In the genomic region with DNA sequence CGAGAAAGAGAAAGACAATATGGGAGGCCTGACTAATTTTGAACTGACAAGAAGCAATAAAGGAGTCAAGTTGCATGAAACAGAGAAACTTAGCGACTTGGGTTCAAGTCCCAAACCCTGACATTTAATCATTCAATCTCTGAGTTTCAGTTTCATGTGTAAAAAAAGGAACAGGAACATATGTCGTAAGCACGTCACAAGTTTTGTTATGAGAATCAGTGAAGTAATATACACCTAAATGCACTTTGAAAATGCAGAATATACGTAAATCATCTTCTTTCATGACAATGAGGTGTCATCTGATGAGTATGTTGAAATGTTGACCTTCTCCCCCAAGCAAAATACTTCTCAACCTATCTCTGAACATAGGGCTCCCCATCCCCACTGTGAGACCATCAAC, we compare ENCODE assay signal across 12 cellular contexts. TPM values are rescaled to one million over a fixed set of nuclear protein-coding genes. Genes with fewer than 3 reads are reported as not detected.
DNase-seq lines count a peak whose midpoint lies in the region; ATAC-seq, FAIRE-seq and TF ChIP-seq lines count a peak whose summit lies in the region.
"Had no signal": no experiment of that assay in that cellular context is flagged by ENCODE, and none has a peak within 500 bp of the region (broad histone marks: within the 10 kb centered on the region; RNA-seq: fewer than 3 reads in every experiment).

No MANE protein-coding gene starts in this region.

- no peaks in the 10 kb centered on the region for H3K27me3 Mint-ChIP-seq in activated T-helper 1 cell treated with anti-CD3 and anti-CD28 coated beads, Interleukin-12 subunit alpha, Interleukin-12 subunit beta, Interleukin-2, Interleukin-4 antibody, amounts not matched to agents 30 ng/mL and 10 ng/mL and 1 ng/mL, durations not matched to agents 14 hours and 24 hours and 36 hours (ENCODE audit: insufficient read depth)

- no peaks in the 10 kb centered on the region for H3K9me3 Mint-ChIP-seq in activated T-helper 1 cell treated with anti-CD3 and anti-CD28 coated beads, Interleukin-12 subunit alpha, Interleukin-12 subunit beta, Interleukin-2, Interleukin-4 antibody, amounts not matched to agents 30 ng/mL and 10 ng/mL and 1 ng/mL, durations not matched to agents 14 hours and 24 hours and 36 hours

- H2AFZ ChIP-seq in HepG2 (ENCODE audit: low read length): no peak overlapping the region

- peak; percentile 57 for DNase-seq in GM13977 (ENCODE audit: low spot score)
- DNase-seq in activated T-helper 1 cell treated with anti-CD3 and anti-CD28 coated beads, Interleukin-12 subunit alpha, Interleukin-12 subunit beta, Interleukin-2, Interleukin-4 antibody, amounts not matched to agents 30 ng/mL and 10 ng/mL and 1 ng/mL, durations not matched to agents 14 hours and 24 hours and 36 hours (ENCODE audit: low spot score): no peak
- no peak for DNase-seq in stimulated activated CD4-positive, alpha-beta T cell treated with anti-CD3 and anti-CD28 coated beads, Interleukin-4, amount 100 ng/mL, for 4 hours
- no peak for DNase-seq in stomach
- DNase-seq in HepG2 (ENCODE audit: low spot score): no peak
- DNase-seq in NCI-H446 (lab: John Stamatoyannopoulos, UW): no peak
- DNase-seq: colonic mucosa, GDM1, NCI-H1105 had no signal

- TF ChIP-seq POLR2A in stomach (IDR thresholded peaks at IDR 0.05) (no peak), HepG2 (IDR thresholded peaks at IDR 0.05; ENCODE audit: insufficient read depth in 1 of 2, low read depth in 2 of 2, low read length in 2 of 2) (no peak)

- H3K9ac ChIP-seq in HepG2 (ENCODE audit: insufficient read depth, low read depth, low read length): no peak overlapping the region

- no peak for FAIRE-seq in HepG2 (lab: Jason Lieb, UNC)
- FAIRE-seq: islet of Langerhans had no signal

- TF ChIP-seq RAD21 in HepG2 (CRISPR knock-in tag; IDR thresholded peaks at IDR 0.05): no peak

- peaks cover 4% of the 10 kb centered on the region for H3K79me2 ChIP-seq in HepG2 (ENCODE audit: insufficient read depth, low read length)

- 47 to 85% (median 70%) methylated on average over 5 of the region's 5 CpGs for WGBS in stomach, 5 donors
- WGBS in HepG2 (ENCODE audit: low lambda C conversion rate): 94% methylated on average over 5 of the region's 5 CpGs

- H3K4me3 Mint-ChIP-seq in activated T-helper 1 cell treated with anti-CD3 and anti-CD28 coated beads, Interleukin-12 subunit alpha, Interleukin-12 subunit beta, Interleukin-2, Interleukin-4 antibody, amounts not matched to agents 30 ng/mL and 10 ng/mL and 1 ng/mL, durations not matched to agents 14 hours and 24 hours and 36 hours: peak overlapping the region; percentile 30

- no peaks in the 10 kb centered on the region for H3K9me3 ChIP-seq in stomach
- H3K9me3 ChIP-seq in HepG2 (ENCODE audit: low read length): no peaks in the 10 kb centered on the region
- H3K9me3 ChIP-seq: colonic mucosa had no signal

- H3K4me3 ChIP-seq in stomach (no peak overlapping the region), HepG2 (replicated peaks in 1 of 3; ENCODE audit: insufficient read depth in 1 of 3, low read depth in 2 of 3, low read length in 3 of 3) (no peak overlapping the region)
- H3K4me3 ChIP-seq: colonic mucosa had no signal

- BruUV-seq in HepG2 (replicated peaks; lab: Mats Ljungman, UMichigan): no TSS peak

- CTCF ChIA-PET in HepG2 (lab: Yijun Ruan, JAX; ENCODE audit: low intra/inter-chr PET ratio, low total read pairs): no interaction called here

- POLR2A ChIA-PET in HepG2 (lab: Yijun Ruan, JAX): no interaction called here

- no peak overlapping the region for H3K4me2 ChIP-seq in HepG2 (ENCODE audit: low read depth, low read length)

- TF ChIP-seq CTCF in GM13977 (IDR thresholded peaks at IDR 0.05; ENCODE audit: extremely low read depth, insufficient read depth, missing control alignments): no peak
- no peak for TF ChIP-seq CTCF in stomach (IDR thresholded peaks at IDR 0.05)
- no peak for TF ChIP-seq CTCF in HepG2 (CRISPR knock-in tag; IDR thresholded peaks at IDR 0.05)

- H3K27ac ChIP-seq in stomach (peak overlapping the region in 1 of 5 donors; percentile 8), HepG2 (ENCODE audit: extremely low read length, insufficient read depth, low read length) (no peak overlapping the region)
- H3K27ac ChIP-seq: colonic mucosa had no signal

- intact Hi-C loops in activated T-helper 1 cell treated with anti-CD3 and anti-CD28 coated beads, Interleukin-12 subunit alpha, Interleukin-12 subunit beta, Interleukin-2, Interleukin-4 antibody, amounts not matched to agents 30 ng/mL and 10 ng/mL and 1 ng/mL, durations not matched to agents 14 hours and 24 hours and 36 hours (cut with micrococcal nuclease): loop anchor here (1.0 to 10.0 kb wide), 8 partner anchors 11 to 422 kb away; a partner anchor contains a TSS
- intact Hi-C loops in stomach (cut with DNase I; ENCODE audit: low total_unique reads) (no loop called here), HepG2 (cut with micrococcal nuclease; ENCODE audit: unreplicated experiment) (no loop called here)

- ATAC-seq in GM19463 (IDR thresholded peaks at IDR 0.05; ENCODE audit: unreplicated experiment): peak; percentile 87
- peak; percentile 73 for ATAC-seq in HG03103 (IDR thresholded peaks at IDR 0.05; ENCODE audit: low read depth, unreplicated experiment)
- ATAC-seq in HepG2: no peak

- no peaks in the 10 kb centered on the region for H4K20me1 ChIP-seq in HepG2 (ENCODE audit: insufficient read depth, low read length)

- H3K36me3 ChIP-seq in stomach: peaks cover 0 to 49% (median 39%) of the 10 kb centered on the region in 4 donors
- H3K36me3 ChIP-seq in HepG2 (replicated peaks in 1 of 2; ENCODE audit: control insufficient read depth in 1 of 2, insufficient read depth in 2 of 2, low read length in 2 of 2): peaks cover 0 to 23% of the 10 kb centered on the region in 2 experiments; a peak in 3 of 5 replicates
- H3K36me3 ChIP-seq: colonic mucosa had no signal

- in situ Hi-C loops in GM13977 (cut with MboI; ENCODE audit: low pct_unique_long_range_greater_than_20kb, low sequenced_read_pairs, unreplicated experiment): no loop called here
- in situ Hi-C loops in HepG2 (cut with HindIII; ENCODE audit: extremely low pct_ligation_motif_present, low pct_unique_long_range_greater_than_20kb): no loop called here

- H3K36me3 Mint-ChIP-seq in activated T-helper 1 cell treated with anti-CD3 and anti-CD28 coated beads, Interleukin-12 subunit alpha, Interleukin-12 subunit beta, Interleukin-2, Interleukin-4 antibody, amounts not matched to agents 30 ng/mL and 10 ng/mL and 1 ng/mL, durations not matched to agents 14 hours and 24 hours and 36 hours (ENCODE audit: low read depth): peaks cover 26% of the 10 kb centered on the region

- peak overlapping the region; percentile 83 for H3K27ac Mint-ChIP-seq in activated T-helper 1 cell treated with anti-CD3 and anti-CD28 coated beads, Interleukin-12 subunit alpha, Interleukin-12 subunit beta, Interleukin-2, Interleukin-4 antibody, amounts not matched to agents 30 ng/mL and 10 ng/mL and 1 ng/mL, durations not matched to agents 14 hours and 24 hours and 36 hours

- H3K4me1 Mint-ChIP-seq in activated T-helper 1 cell treated with anti-CD3 and anti-CD28 coated beads, Interleukin-12 subunit alpha, Interleukin-12 subunit beta, Interleukin-2, Interleukin-4 antibody, amounts not matched to agents 30 ng/mL and 10 ng/mL and 1 ng/mL, durations not matched to agents 14 hours and 24 hours and 36 hours (ENCODE audit: low read depth): peaks cover 29% of the 10 kb centered on the region

- no peaks in the 10 kb centered on the region for H3K27me3 ChIP-seq in stomach
- no peaks in the 10 kb centered on the region for H3K27me3 ChIP-seq in HepG2 (ENCODE audit: control insufficient read depth in 1 of 2, insufficient read depth in 2 of 2, low read length in 2 of 2)
- H3K27me3 ChIP-seq: colonic mucosa had no signal

- no peak for TF ChIP-seq EP300 in stomach (IDR thresholded peaks at IDR 0.05)
- TF ChIP-seq EP300 in HepG2 (IDR thresholded peaks at IDR 0.05; ENCODE audit: low read depth in 2 of 2, low read length in 2 of 2): no peak
- no peak for TF ChIP-seq EP300 in HepG2 (CRISPR knock-in tag; IDR thresholded peaks at IDR 0.05; ENCODE audit: borderline replicate concordance)

- H3K4me1 ChIP-seq in stomach: peaks cover 0 to 9% (median 4%) of the 10 kb centered on the region in 4 donors
- H3K4me1 ChIP-seq in HepG2 (ENCODE audit: insufficient read depth, low read length): no peaks in the 10 kb centered on the region
- H3K4me1 ChIP-seq: colonic mucosa had no signal

RNA-seq across cellular contexts. Expression of a gene that starts 10.4 kb away (rescaled TPM):
- 58.3 and 60.3 TPM in 2 replicates for total RNA-seq in activated T-helper 1 cell treated with anti-CD3 and anti-CD28 coated beads, Interleukin-12 subunit alpha, Interleukin-12 subunit beta, Interleukin-2, Interleukin-4 antibody, amounts not matched to agents 30 ng/mL and 10 ng/mL and 1 ng/mL, durations not matched to agents 14 hours and 24 hours and 36 hours
- total RNA-seq in stomach (10 to 100 TPM in 4 of 5 donors, 1 to 10 TPM in 1; 5.4 to 62.6 (median 24.9) TPM), HepG2 (2016; rRNA removed; fragmentation: Illumina TruSeq; extraction: Trizol) (35.1 and 36.9 TPM in 2 replicates)
- polyA plus RNA-seq in stomach (10 to 100 TPM; 18.5 to 27.8 (median 21.6) TPM), HepG2 (2011; rRNA removed) (28.7 and 33.3 TPM in 2 replicates)
- total RNA-seq in HepG2 (2016; cell fraction: cytosol; rRNA removed; fragmentation: Illumina TruSeq; extraction: Trizol; ENCODE audit: low read depth): 9.2 and 9.7 TPM in 2 replicates
- 34.3 and 34.8 TPM in 2 replicates for total RNA-seq in HepG2 (2016; cell fraction: insoluble cytoplasmic fraction; rRNA removed; fragmentation: Illumina TruSeq; extraction: Trizol)
- total RNA-seq in HepG2 (2016; cell fraction: membrane; rRNA removed; fragmentation: Illumina TruSeq; extraction: Trizol): 9.3 and 11.4 TPM in 2 replicates
- 35.5 and 38.1 TPM in 2 replicates for total RNA-seq in HepG2 (2016; cell fraction: nucleus; rRNA removed; fragmentation: Illumina TruSeq; extraction: Trizol)
- polyA plus RNA-seq in HepG2 (2011; cell fraction: cytosol; rRNA removed): 13.6 and 18.4 TPM in 2 replicates
- 46.5 and 58.9 TPM in 2 replicates for polyA plus RNA-seq in HepG2 (2011; cell fraction: nucleus; rRNA removed)
- polyA plus RNA-seq in HepG2 (2012): 21.9 and 23.2 TPM in 2 replicates
- polyA plus RNA-seq in HepG2 (2016; cell fraction: cytosol; fragmentation: Illumina TruSeq; extraction: Trizol; ENCODE audit: low read depth): 3.1 and 3.8 TPM in 2 replicates
- polyA plus RNA-seq in HepG2 (2016; cell fraction: insoluble cytoplasmic fraction; fragmentation: Illumina TruSeq; extraction: Trizol; ENCODE audit: low read depth): 26.2 and 26.3 TPM in 2 replicates
- polyA plus RNA-seq in HepG2 (2016; cell fraction: membrane; fragmentation: Illumina TruSeq; extraction: Trizol; ENCODE audit: low read depth): 5.8 and 5.9 TPM in 2 replicates
- polyA plus RNA-seq in HepG2 (2016; cell fraction: nucleus; fragmentation: Illumina TruSeq; extraction: Trizol; ENCODE audit: insufficient read depth, low read depth): 71.1 and 73.9 TPM in 2 replicates
- 21.3 and 33.6 TPM in 2 replicates for polyA minus RNA-seq in HepG2 (2011; rRNA and poly(A)+ RNA removed; ENCODE audit: low replicate concordance)
- polyA minus RNA-seq in HepG2 (2011; cell fraction: cytosol; rRNA and poly(A)+ RNA removed): 14.2 and 15.7 TPM in 2 replicates
- polyA minus RNA-seq in HepG2 (2011; cell fraction: nucleus; rRNA and poly(A)+ RNA removed): 34.6 and 40.5 TPM in 2 replicates

RNA-seq across cellular contexts. Expression of a gene that starts 50.3 kb away (rescaled TPM):
- total RNA-seq in activated T-helper 1 cell treated with anti-CD3 and anti-CD28 coated beads, Interleukin-12 subunit alpha, Interleukin-12 subunit beta, Interleukin-2, Interleukin-4 antibody, amounts not matched to agents 30 ng/mL and 10 ng/mL and 1 ng/mL, durations not matched to agents 14 hours and 24 hours and 36 hours: 71.8 and 74.8 TPM in 2 replicates
- total RNA-seq in stomach (1,000 to 10,000 TPM in 3 of 5 donors, 100 to 1,000 TPM in 2; 499 to 2,157 (median 1,041) TPM), HepG2 (2016; rRNA removed; fragmentation: Illumina TruSeq; extraction: Trizol) (216 and 237 TPM in 2 replicates)
- polyA plus RNA-seq in stomach (1,000 to 10,000 TPM in 2 of 3 donors, 100 to 1,000 TPM in 1; 685 to 1,477 (median 1,023) TPM), HepG2 (2011; rRNA removed) (1,213 and 1,243 TPM in 2 replicates)
- total RNA-seq in HepG2 (2016; cell fraction: cytosol; rRNA removed; fragmentation: Illumina TruSeq; extraction: Trizol; ENCODE audit: low read depth): 71.5 and 78.9 TPM in 2 replicates
- total RNA-seq in HepG2 (2016; cell fraction: insoluble cytoplasmic fraction; rRNA removed; fragmentation: Illumina TruSeq; extraction: Trizol): 224 and 242 TPM in 2 replicates
- total RNA-seq in HepG2 (2016; cell fraction: membrane; rRNA removed; fragmentation: Illumina TruSeq; extraction: Trizol): 183 and 209 TPM in 2 replicates
- total RNA-seq in HepG2 (2016; cell fraction: nucleus; rRNA removed; fragmentation: Illumina TruSeq; extraction: Trizol): 221 and 242 TPM in 2 replicates
- 501 and 788 TPM in 2 replicates for polyA plus RNA-seq in HepG2 (2011; cell fraction: cytosol; rRNA removed)
- polyA plus RNA-seq in HepG2 (2011; cell fraction: nucleus; rRNA removed): 2,273 and 3,133 TPM in 2 replicates
- polyA plus RNA-seq in HepG2 (2012): 931 and 961 TPM in 2 replicates
- 82.9 and 86.6 TPM in 2 replicates for polyA plus RNA-seq in HepG2 (2016; cell fraction: cytosol; fragmentation: Illumina TruSeq; extraction: Trizol; ENCODE audit: low read depth)
- polyA plus RNA-seq in HepG2 (2016; cell fraction: insoluble cytoplasmic fraction; fragmentation: Illumina TruSeq; extraction: Trizol; ENCODE audit: low read depth): 238 and 267 TPM in 2 replicates
- polyA plus RNA-seq in HepG2 (2016; cell fraction: membrane; fragmentation: Illumina TruSeq; extraction: Trizol; ENCODE audit: low read depth): 166 and 177 TPM in 2 replicates
- polyA plus RNA-seq in HepG2 (2016; cell fraction: nucleus; fragmentation: Illumina TruSeq; extraction: Trizol; ENCODE audit: insufficient read depth, low read depth): 367 and 400 TPM in 2 replicates
- polyA minus RNA-seq in HepG2 (2011; rRNA and poly(A)+ RNA removed; ENCODE audit: low replicate concordance): 38.8 and 128 TPM in 2 replicates
- 149 and 175 TPM in 2 replicates for polyA minus RNA-seq in HepG2 (2011; cell fraction: cytosol; rRNA and poly(A)+ RNA removed)
- polyA minus RNA-seq in HepG2 (2011; cell fraction: nucleus; rRNA and poly(A)+ RNA removed): 734 and 963 TPM in 2 replicates
